8 cellular contexts compared by ENCODE assay signal in genomic region chr12:76348079-76348901, GRCh38. TPM values are rescaled to one million over a fixed set of nuclear protein-coding genes. Genes with fewer than 3 reads are reported as not detected.
A peak's percentile ranks its signal among the peaks of the same experiment; 100 is the strongest.
DNase-seq lines count a peak whose midpoint lies in the region; ATAC-seq and TF ChIP-seq lines count a peak whose summit lies in the region.

BBS10 (minus strand) TSS chr12:76348415; CDS start chr12:76348358, 57 bp downstream.

- no peaks in the 10 kb centered on the region for H3K36me3 Mint-ChIP-seq in progenitor cell of endocrine pancreas (ENCODE audit: insufficient read depth)

- peak; percentile 35; the same call in 1 of the 2 replicates for TF ChIP-seq CTCF in GM12874 (IDR thresholded peaks at IDR 0.05; ENCODE audit: insufficient read depth, low read depth, low read length)
- peak; percentile 53 for TF ChIP-seq CTCF in progenitor cell of endocrine pancreas (IDR thresholded peaks at IDR 0.05; ENCODE audit: unreplicated experiment)

- intact Hi-C loops in left cardiac atrium (cut with DNase I) = loop anchor here in 1 of 2 donors (5.0 to 10.0 kb wide), 4 partner anchors 166 to 266 kb away; partner anchors contain the start of gene NAP1L1

- peak within 1 kb of the TSS; percentile 98 for H3K27ac Mint-ChIP-seq in progenitor cell of endocrine pancreas

- peak; percentile 98 for ATAC-seq in HG02759 (IDR thresholded peaks at IDR 0.05; ENCODE audit: unreplicated experiment)
- ATAC-seq in left cardiac atrium = peak; percentile 98 to 99

- peak; percentile 74 for DNase-seq in NCI-H128 (lab: John Stamatoyannopoulos, UW; ENCODE audit: unreplicated experiment)
- peak; percentile 95 for DNase-seq in SW480 (ENCODE audit: low spot score)
- DNase-seq in amniotic epithelial cell (ENCODE audit: low read depth) = peak; percentile 91
- DNase-seq in left cardiac atrium = peak; percentile 93
- DNase-seq in progenitor cell of endocrine pancreas (ENCODE audit: low spot score, unreplicated experiment) = peak; percentile 65
- DNase-seq in ureter (ENCODE audit: low spot score) = peak; percentile 94

- H3K4me1 Mint-ChIP-seq in progenitor cell of endocrine pancreas (ENCODE audit: low read depth) = peaks cover 15% of the 10 kb centered on the region

- H3K27me3 Mint-ChIP-seq in progenitor cell of endocrine pancreas = no peaks in the 10 kb centered on the region

- H3K4me3 Mint-ChIP-seq in progenitor cell of endocrine pancreas (ENCODE audit: low read depth) = peak within 1 kb of the TSS; percentile 96

- H3K9me3 Mint-ChIP-seq in progenitor cell of endocrine pancreas (ENCODE audit: low read depth) = no peaks in the 10 kb centered on the region

RNA-seq across cellular contexts. Expression of gene BBS10, which starts in this region (rescaled TPM):
- total RNA-seq in left cardiac atrium (1 to 10 TPM; 6.5 to 9.4 TPM), progenitor cell of endocrine pancreas (12.7 and 12.9 TPM in 2 replicates), ureter (9.1 TPM)

Comparison
In these comparisons a context has a peak if more than half of its experiments do, and no peak if none do; other contexts are left out.
1. Peak in every context shown above with its lines: DNase-seq and ATAC-seq.